In the genomic region with DNA sequence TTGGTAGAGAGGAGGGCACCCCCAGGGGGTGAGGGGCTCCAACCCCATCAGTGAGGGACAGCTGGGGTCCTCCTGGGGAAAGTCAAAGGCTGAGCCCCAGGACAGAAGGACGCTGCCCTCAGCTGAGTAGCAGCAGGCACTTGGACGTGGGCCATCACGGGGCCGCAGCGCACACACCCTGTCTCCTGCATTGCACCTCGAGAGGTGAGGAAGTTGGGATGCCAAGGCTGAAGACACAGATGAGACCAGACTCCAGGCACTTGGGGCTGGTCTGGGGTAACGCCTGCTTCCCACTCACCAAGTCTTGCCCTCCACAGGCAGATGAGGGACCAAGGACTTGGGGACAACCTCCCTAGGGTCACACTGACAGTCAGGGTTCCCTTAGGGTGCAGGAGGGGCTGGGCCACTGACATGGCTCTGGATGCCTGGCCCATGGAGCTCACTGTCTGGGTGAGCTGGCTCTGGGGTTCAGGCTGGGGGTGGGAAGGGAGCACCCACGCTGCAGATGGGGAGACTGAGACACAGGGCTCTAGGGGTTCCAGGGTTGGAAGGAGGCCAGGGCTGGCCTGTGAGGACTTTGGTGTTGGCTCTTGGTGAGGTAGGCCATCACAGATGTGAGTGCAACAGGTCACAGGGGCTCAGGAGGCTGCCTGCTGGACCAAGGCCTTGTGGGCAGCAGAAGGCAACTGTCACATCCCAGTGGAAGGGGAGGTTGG, we compare ENCODE assay signal across 26 cellular contexts. TPM values are rescaled to one million over a fixed set of nuclear protein-coding genes. Genes with fewer than 3 reads are reported as not detected.
DNase-seq lines count a peak whose midpoint lies in the region; ATAC-seq, FAIRE-seq and TF ChIP-seq lines count a peak whose summit lies in the region.
"Had no signal": no experiment of that assay in that cellular context is flagged by ENCODE, and none has a peak within 500 bp of the region (broad histone marks: within the 10 kb centered on the region; RNA-seq: fewer than 3 reads in every experiment).

No MANE protein-coding gene starts in this region.

- no peak overlapping the region for H3K18ac ChIP-seq in H1 (ENCODE audit: extremely low read depth, low read length)

- no peak overlapping the region for H3K14ac ChIP-seq in H1 (ENCODE audit: insufficient read length)

- CTCF ChIA-PET in H1 (lab: Charles Lee; ENCODE audit: partially characterized antibody), result interaction anchor here (0.8 kb wide), 1 partner anchor 183 kb away, joined by 3 read pairs; no protein-coding TSS in a partner anchor

- no peak overlapping the region for H2BK120ac ChIP-seq in H1 (replicated peaks; ENCODE audit: low read depth, low read length)

- no peak for FAIRE-seq in H1 (lab: Jason Lieb, UNC)
- FAIRE-seq: A549, GM12878 had no signal

- 0 out of 2 replicates have a peak overlapping the region, but pooled peaks have one; percentile 13 for H2AK5ac ChIP-seq in H1 (ENCODE audit: low read depth, low read length)

- H3K23me2 ChIP-seq in H1 (ENCODE audit: low read depth, low read length), result peaks cover 7% of the 10 kb centered on the region; the same call in 1 of the 2 replicates

- H3K27me3 ChIP-seq in H1 (replicated peaks in 1 of 4; ENCODE audit: control insufficient read depth in 3 of 4, extremely low read depth in 1 of 4, insufficient read depth in 3 of 4, low read length in 3 of 4) (peaks cover 0 to 2% (median 1%) of the 10 kb centered on the region in 4 experiments; a peak in 5 of 7 replicates), osteoblast (ENCODE audit: insufficient read depth, low read length) (no peaks in the 10 kb centered on the region)
- H3K27me3 ChIP-seq: BLaER1 treated with 17β-estradiol and CSF1 and Interleukin-3, amounts not matched to agents 10 nM and 100 nM had no signal

- H3K4me3 ChIP-seq in H1 (ENCODE audit: extremely low read depth in 1 of 4, insufficient read depth in 2 of 4, low read depth in 3 of 4, low read length in 4 of 4), result no peak overlapping the region
- no peak overlapping the region for H3K4me3 ChIP-seq in osteoblast (ENCODE audit: insufficient read depth, low read length)
- H3K4me3 ChIP-seq: A549; BLaER1 treated with 17β-estradiol and CSF1 and Interleukin-3, amounts not matched to agents 10 nM and 100 nM; GM12878; GM23248 had no signal

- WGBS in H1 (ENCODE audit: extremely low coverage in 1 of 2, insufficient coverage in 1 of 2, insufficient read length in 1 of 2, insufficient replicate concordance in 2 of 2, low coverage in 1 of 2, low lambda C conversion rate in 2 of 2, missing lambda C conversion rate in 1 of 2), 2 experiments, result 97% methylated on average over 8 of the region's 8 CpGs; no CpG with 5 or more reads in 1 of the 2 experiments

- DNase-seq in stimulated activated naive CD8-positive, alpha-beta T cell treated with anti-CD3 and anti-CD28 coated beads, Interleukin-15, amount 100 ng/mL, for 72 hours, result no peak
- DNase-seq in stimulated activated naive CD8-positive, alpha-beta T cell treated with anti-CD3 and anti-CD28 coated beads, Interleukin-15, Interleukin-2, amounts not matched to agents 100 U/mL and 50 U/mL, for 24 hours, result no peak
- DNase-seq in H1 (ENCODE audit: low read depth in 1 of 2, low spot score in 2 of 2) (no peak), osteoblast (ENCODE audit: insufficient read length, low spot score, missing footprints) (peak; percentile 62), glomerular visceral epithelial cell (ENCODE audit: extremely low spot score) (no peak), H4 (ENCODE audit: low spot score) (no peak)
- no peak for DNase-seq in activated naive CD4-positive, alpha-beta T cell treated with anti-CD3 and anti-CD28 coated beads, Interleukin-2, amount 50 U/mL, for 72 hours (ENCODE audit: low spot score in 2 of 2)
- DNase-seq: AML-193; CD4-positive, alpha-beta T cell; COR-L47; DMS79; EL; GDM1; GM23248; NCI-H1092; NCI-H1417 treated with DMSO at 0.1 percent for 48 hours; NCI-H1694 treated with DMSO at 0.1 percent for 48 hours; NCI-H2081; NCI-H2227 treated with DMSO at 0.1 percent for 48 hours; SHP77 had no signal

- no peak overlapping the region for H3K23ac ChIP-seq in H1 (ENCODE audit: insufficient read length)

- no peak for ATAC-seq in stimulated activated naive CD8-positive, alpha-beta T cell treated with anti-CD3 and anti-CD28 coated beads, Interleukin-15, amount 100 ng/mL, for 72 hours
- no peak for ATAC-seq in stimulated activated naive CD8-positive, alpha-beta T cell treated with anti-CD3 and anti-CD28 coated beads, Interleukin-15, Interleukin-2, amounts not matched to agents 100 U/mL and 50 U/mL, for 24 hours
- no peak for ATAC-seq in activated naive CD4-positive, alpha-beta T cell treated with anti-CD3 and anti-CD28 coated beads, Interleukin-2, amount 50 U/mL, for 72 hours
- ATAC-seq: A549, GM12878, HCT116 had no signal

- TF ChIP-seq CTCF in H1 (IDR thresholded peaks at IDR 0.05; ENCODE audit: control extremely low read depth in 1 of 3, insufficient read depth in 1 of 3, low read depth in 1 of 3, low read length in 3 of 3) (no peak), osteoblast (IDR thresholded peaks at IDR 0.05; ENCODE audit: extremely low read depth, low read depth, low read length) (no peak)

- no peak overlapping the region for H2BK15ac ChIP-seq in H1 (ENCODE audit: low read length)

- no peak overlapping the region for H4K5ac ChIP-seq in H1 (ENCODE audit: insufficient read length, low read depth, low read length)

- no peak overlapping the region for H4K8ac ChIP-seq in H1 (ENCODE audit: extremely low read depth, insufficient read depth, low read length)

- H3K79me2 ChIP-seq in H1 (ENCODE audit: control insufficient read depth in 1 of 2, insufficient read depth in 2 of 2, low read length in 2 of 2) (no peaks in the 10 kb centered on the region), osteoblast (ENCODE audit: insufficient read depth, low read length) (peaks cover 2% of the 10 kb centered on the region)

- H3K56ac ChIP-seq in H1 (replicated peaks; ENCODE audit: insufficient read length, low read depth, low read length), result no peak overlapping the region

- no peak overlapping the region for H2BK20ac ChIP-seq in H1 (ENCODE audit: low read length)

- peak overlapping the region; percentile 20 to 61 for H3K27ac Mint-ChIP-seq in stimulated activated naive CD8-positive, alpha-beta T cell treated with anti-CD3 and anti-CD28 coated beads, Interleukin-15, amount 100 ng/mL, for 72 hours
- no peak overlapping the region for H3K27ac Mint-ChIP-seq in activated naive CD4-positive, alpha-beta T cell treated with anti-CD3 and anti-CD28 coated beads, Interleukin-2, amount 50 U/mL, for 72 hours
- H3K27ac Mint-ChIP-seq: CD4-positive, alpha-beta T cell had no signal

- peaks cover 11% of the 10 kb centered on the region for H3K27me3 Mint-ChIP-seq in stimulated activated naive CD8-positive, alpha-beta T cell treated with anti-CD3 and anti-CD28 coated beads, Interleukin-15, amount 100 ng/mL, for 72 hours

- H3K9me3 Mint-ChIP-seq in stimulated activated naive CD8-positive, alpha-beta T cell treated with anti-CD3 and anti-CD28 coated beads, Interleukin-15, amount 100 ng/mL, for 72 hours, result peaks cover 11 to 14% of the 10 kb centered on the region in 2 donors
- peaks cover 10 to 11% of the 10 kb centered on the region in 2 donors for H3K9me3 Mint-ChIP-seq in activated naive CD4-positive, alpha-beta T cell treated with anti-CD3 and anti-CD28 coated beads, Interleukin-2, amount 50 U/mL, for 72 hours

- no peaks in the 10 kb centered on the region for H3K79me1 ChIP-seq in H1 (ENCODE audit: low read depth, low read length)

- no peak overlapping the region for H4K91ac ChIP-seq in H1 (replicated peaks; ENCODE audit: insufficient read length, low read length)

- H3K4me1 ChIP-seq in H1 (replicated peaks in 1 of 4; ENCODE audit: control insufficient read depth in 3 of 4, insufficient read depth in 4 of 4, low read length in 3 of 4) (peaks cover 0 to 6% (median 0%) of the 10 kb centered on the region in 4 experiments; a peak in 2 of 7 replicates), osteoblast (ENCODE audit: insufficient read depth, low read length) (peaks cover 5% of the 10 kb centered on the region)

- TF ChIP-seq POLR2A in H1 (IDR thresholded peaks at IDR 0.05; ENCODE audit: control extremely low read depth in 1 of 2, low read depth in 2 of 2, low read length in 2 of 2), result no peak

- H3K36me3 Mint-ChIP-seq in activated naive CD4-positive, alpha-beta T cell treated with anti-CD3 and anti-CD28 coated beads, Interleukin-2, amount 50 U/mL, for 72 hours, result peaks cover 13 to 14% of the 10 kb centered on the region in 2 donors

- H3K36me3 ChIP-seq in H1 (ENCODE audit: control insufficient read depth in 2 of 4, insufficient read depth in 4 of 4, low read length in 3 of 4), result no peaks in the 10 kb centered on the region
- no peaks in the 10 kb centered on the region for H3K36me3 ChIP-seq in osteoblast (ENCODE audit: insufficient read depth, low read length)
- H3K36me3 ChIP-seq: BLaER1 treated with 17β-estradiol and CSF1 and Interleukin-3, amounts not matched to agents 10 nM and 100 nM had no signal

- TF ChIP-seq EP300 in H1 (IDR thresholded peaks at IDR 0.05; ENCODE audit: borderline replicate concordance in 1 of 2, low read depth in 2 of 2, low read length in 2 of 2), result no peak

- no peak overlapping the region for H2BK5ac ChIP-seq in H1 (ENCODE audit: low read depth, low read length)

- peaks cover 8% of the 10 kb centered on the region for H3K4me1 Mint-ChIP-seq in stimulated activated naive CD8-positive, alpha-beta T cell treated with anti-CD3 and anti-CD28 coated beads, Interleukin-15, amount 100 ng/mL, for 72 hours

- no peak overlapping the region for H3K9ac ChIP-seq in H1 (replicated peaks in 1 of 4; ENCODE audit: extremely low read depth in 1 of 4, low read depth in 3 of 4, low read length in 3 of 4)
- H3K9ac ChIP-seq: BLaER1 treated with 17β-estradiol and CSF1 and Interleukin-3, amounts not matched to agents 10 nM and 100 nM; GM23248 had no signal

- no peak overlapping the region for H3K4me3 Mint-ChIP-seq in stimulated activated naive CD8-positive, alpha-beta T cell treated with anti-CD3 and anti-CD28 coated beads, Interleukin-15, amount 100 ng/mL, for 72 hours
- H3K4me3 Mint-ChIP-seq: CD4-positive, alpha-beta T cell had no signal

- no peak overlapping the region for H2AFZ ChIP-seq in H1 (ENCODE audit: low read length)
- H2AFZ ChIP-seq in osteoblast (ENCODE audit: low read length), result no peak overlapping the region
- H2AFZ ChIP-seq: GM23248 had no signal

- H4K20me1 ChIP-seq in H1 (replicated peaks in 1 of 2; ENCODE audit: control insufficient read depth in 1 of 2, insufficient read depth in 2 of 2, low read length in 2 of 2) (no peaks in the 10 kb centered on the region), osteoblast (ENCODE audit: insufficient read depth, low read length) (no peaks in the 10 kb centered on the region)
- H4K20me1 ChIP-seq: BLaER1 treated with 17β-estradiol and CSF1 and Interleukin-3, amounts not matched to agents 10 nM and 100 nM had no signal

- TF ChIP-seq RAD21 in H1 (IDR thresholded peaks at IDR 0.05 in 1 of 2, conservative IDR thresholded peaks at IDR 0.05 in 1 of 2; ENCODE audit: low read depth in 2 of 2, low read length in 2 of 2), result no peak

- POLR2A ChIA-PET in H1 (lab: Charles Lee; ENCODE audit: partially characterized antibody), result no interaction called here

- H3K4ac ChIP-seq in H1 (replicated peaks; ENCODE audit: insufficient read length, low read depth, low read length), result no peak overlapping the region

- H3K9me3 ChIP-seq in H1 (ENCODE audit: insufficient read depth in 2 of 2, low read depth in 1 of 2, low read length in 1 of 2) (peaks cover 4 to 21% of the 10 kb centered on the region in 2 experiments; a peak in 2 of 4 replicates), osteoblast (ENCODE audit: low read depth, low read length) (no peaks in the 10 kb centered on the region)

- H3K4me2 ChIP-seq in H1 (ENCODE audit: insufficient read depth in 1 of 2, low read depth in 2 of 2, low read length in 2 of 2) (no peak overlapping the region), osteoblast (ENCODE audit: insufficient read depth, low read length) (no peak overlapping the region)
- H3K4me2 ChIP-seq: A549; BLaER1 treated with 17β-estradiol and CSF1 and Interleukin-3, amounts not matched to agents 10 nM and 100 nM had no signal

- no peak overlapping the region for H3K27ac ChIP-seq in H1 (ENCODE audit: low read depth, low read length)
- H3K27ac ChIP-seq in osteoblast (ENCODE audit: low read depth, low read length), result no peak overlapping the region
- H3K27ac ChIP-seq: A549; BLaER1 treated with 17β-estradiol and CSF1 and Interleukin-3, amounts not matched to agents 10 nM and 100 nM; GM23248; HL-60; RWPE1 had no signal

- no peak overlapping the region for H2BK12ac ChIP-seq in H1 (ENCODE audit: low read depth, low read length)

RNA-seq across cellular contexts. Expression of gene ZNF678, which starts 16.6 kb away (rescaled TPM):
- 28.3 and 30.6 TPM in 2 replicates for total RNA-seq in H1 (2021; fragmentation: NEBNext Ultra II Directional; extraction: Animal tissue kit (Norgen Biotek cat#: 25700))
- 5.3 and 6.9 TPM in 2 replicates for polyA plus RNA-seq in H1 (2011; rRNA removed)
- polyA plus RNA-seq in H1 (2011; cell fraction: cytosol; rRNA removed), result 7.4 TPM
- 16.5 TPM for polyA plus RNA-seq in H1 (2011; cell fraction: nucleus; rRNA removed)
- 8.3 to 12.3 TPM (median 9.9 TPM) in 4 replicates for polyA plus RNA-seq in H1 (2012, experiment 1 of 2)
- 0.31 TPM for polyA plus RNA-seq in H1 (2012, experiment 2 of 2)
- 16.9 TPM for polyA plus RNA-seq in H1 (2013, experiment 1 of 2)
- 15.3 TPM for polyA plus RNA-seq in H1 (2013, experiment 2 of 2)
- 66.8 and 88.5 TPM in 2 replicates for polyA minus RNA-seq in H1 (2011; rRNA and poly(A)+ RNA removed)
- 22.9 TPM for polyA minus RNA-seq in H1 (2011; cell fraction: cytosol; rRNA and poly(A)+ RNA removed)
- polyA minus RNA-seq in H1 (2011; cell fraction: nucleus; rRNA and poly(A)+ RNA removed), result 190 TPM
- 3.6 and 6.2 TPM in 2 replicates for total RNA-seq in osteoblast
- total RNA-seq in H4 (2014; rRNA removed; shearing (Covaris generic)), result 6.0 and 6.3 TPM in 2 replicates
- total RNA-seq in activated naive CD4-positive, alpha-beta T cell treated with anti-CD3 and anti-CD28 coated beads, Interleukin-2, amount 50 U/mL, for 72 hours, result 10 to 100 TPM in 1 of 2 donors, 1 to 10 TPM in 1; 8.5 to 14.1 TPM

Comparison
In these comparisons a context has a peak if more than half of its experiments do, and no peak if none do; other contexts are left out.
1. H3K27ac Mint-ChIP-seq: peak in stimulated activated naive CD8-positive, alpha-beta T cell treated with anti-CD3 and anti-CD28 coated beads, Interleukin-15, amount 100 ng/mL, for 72 hours (2 of 2); none in activated naive CD4-positive, alpha-beta T cell treated with anti-CD3 and anti-CD28 coated beads, Interleukin-2, amount 50 U/mL, for 72 hours (0 of 2).